8 cellular contexts compared by ENCODE assay signal in the genomic region with DNA sequence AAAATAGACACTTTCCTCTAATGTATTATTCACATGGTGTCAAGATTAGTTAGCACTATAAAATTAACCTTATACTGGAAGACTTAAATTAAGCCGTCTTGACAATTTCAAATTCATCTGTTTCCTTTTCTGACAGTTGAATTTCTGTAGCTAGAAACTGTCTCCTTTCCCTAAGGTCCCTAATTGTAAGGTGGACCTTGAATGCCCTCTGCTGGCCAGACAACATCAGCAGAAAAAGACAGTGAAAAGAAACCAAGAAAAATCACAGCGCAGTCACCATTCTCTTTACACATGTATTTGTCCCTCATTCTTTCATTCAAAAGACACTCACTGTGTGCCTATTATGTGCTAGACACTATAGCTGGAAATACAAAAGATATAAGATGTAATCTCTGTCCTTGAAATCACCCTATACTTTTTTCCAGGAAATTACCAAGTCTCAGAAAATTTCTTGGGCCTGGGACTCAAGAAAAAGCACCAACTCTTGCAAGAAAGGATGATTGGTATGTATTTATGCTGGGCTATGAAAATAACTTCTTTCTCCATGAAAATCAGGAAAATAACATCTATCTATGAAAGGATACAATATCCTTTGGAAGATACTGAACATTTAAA. TPM values are rescaled to one million over a fixed set of nuclear protein-coding genes. Genes with fewer than 3 reads are reported as not detected.
DNase-seq lines count a peak whose midpoint lies in the region; ATAC-seq and TF ChIP-seq lines count a peak whose summit lies in the region.

No MANE protein-coding gene starts in this region.

- peak overlapping the region; percentile 41 for H3K4me2 ChIP-seq in osteoblast (ENCODE audit: insufficient read depth, low read length)

- peaks cover 0 to 2% of the 10 kb centered on the region in 2 donors for H3K27me3 Mint-ChIP-seq in natural killer cell (ENCODE audit: low read depth in 2 of 2)
- H3K27me3 Mint-ChIP-seq in natural killer cell treated with Interleukin-12 subunit alpha and Interleukin-12 subunit beta and Interleukin-15 and Interleukin-18, amount 100 ng/mL, for 72 hours, result peaks cover 0 to 1% of the 10 kb centered on the region in 2 donors

- POLR2A ChIA-PET in HEK293T (lab: Yijun Ruan, JAX), result no interaction called here

- no peaks in the 10 kb centered on the region for H3K27me3 ChIP-seq in osteoblast (ENCODE audit: insufficient read depth, low read length)

- no peaks in the 10 kb centered on the region for H4K20me1 ChIP-seq in osteoblast (ENCODE audit: insufficient read depth, low read length)

- no peaks in the 10 kb centered on the region for H3K9me3 ChIP-seq in osteoblast (ENCODE audit: low read depth, low read length)

- H3K79me2 ChIP-seq in osteoblast (ENCODE audit: insufficient read depth, low read length), result no peaks in the 10 kb centered on the region

- H3K36me3 ChIP-seq in osteoblast (ENCODE audit: insufficient read depth, low read length), result no peaks in the 10 kb centered on the region

- TF ChIP-seq CTCF in natural killer cell (IDR thresholded peaks at IDR 0.05) (peak; percentile 46), fibroblast of mammary gland (conservative IDR thresholded peaks at IDR 0.05; ENCODE audit: control insufficient read depth, insufficient read depth, low read depth, low read length) (peak; percentile 85), osteoblast (IDR thresholded peaks at IDR 0.05; ENCODE audit: extremely low read depth, low read depth, low read length) (peak; percentile 85)

- no peaks in the 10 kb centered on the region for H3K9me3 Mint-ChIP-seq in natural killer cell
- H3K9me3 Mint-ChIP-seq in natural killer cell treated with Interleukin-12 subunit alpha and Interleukin-12 subunit beta and Interleukin-15 and Interleukin-18, amount 100 ng/mL, for 72 hours, result no peaks in the 10 kb centered on the region

- no peaks in the 10 kb centered on the region for H3K36me3 Mint-ChIP-seq in natural killer cell
- no peaks in the 10 kb centered on the region for H3K36me3 Mint-ChIP-seq in natural killer cell treated with Interleukin-12 subunit alpha and Interleukin-12 subunit beta and Interleukin-15 and Interleukin-18, amount 100 ng/mL, for 72 hours

- ATAC-seq in natural killer cell, result peak in 1 of 3 donors; percentile 60
- no peak for ATAC-seq in natural killer cell treated with Interleukin-12 subunit alpha and Interleukin-12 subunit beta and Interleukin-15 and Interleukin-18, amount 100 ng/mL, for 72 hours

- H3K4me3 ChIP-seq in fibroblast of mammary gland (ENCODE audit: control insufficient read depth, low read depth, low read length) (no peak overlapping the region), osteoblast (ENCODE audit: insufficient read depth, low read length) (no peak overlapping the region)

- CTCF ChIA-PET in HEK293T (lab: Yijun Ruan, JAX), result interaction anchor here (0.6 to 1.2 kb wide), 7 partner anchors 9 to 1271 kb away, joined by 3 to 4 read pairs (median 3); no protein-coding TSS in a partner anchor

- no peak overlapping the region for H3K27ac ChIP-seq in osteoblast (ENCODE audit: low read depth, low read length)

- DNase-seq in natural killer cell, result no peak
- no peak for DNase-seq in natural killer cell treated with Interleukin-12 subunit alpha and Interleukin-12 subunit beta and Interleukin-15 and Interleukin-18, amount 100 ng/mL, for 72 hours (ENCODE audit: low spot score)
- DNase-seq in HEK293T (ENCODE audit: extremely low spot score), result peak; percentile 61
- DNase-seq in NCI-H187 (lab: John Stamatoyannopoulos, UW), result peak; percentile 8 to 13
- DNase-seq in activated CD4-positive, alpha-beta T cell treated with anti-CD3 and anti-CD28 coated beads, Interleukin-2, amount 50 U/mL, for 1 hour, result peak; percentile 23
- DNase-seq in fibroblast of mammary gland (ENCODE audit: low read depth), result peak; percentile 38
- peak; percentile 86 for DNase-seq in osteoblast (ENCODE audit: insufficient read length, low spot score, missing footprints)
- DNase-seq in NCI-H128 (lab: John Stamatoyannopoulos, UW; ENCODE audit: unreplicated experiment), result no peak

- no peak overlapping the region for H3K4me3 Mint-ChIP-seq in natural killer cell
- H3K4me3 Mint-ChIP-seq in natural killer cell treated with Interleukin-12 subunit alpha and Interleukin-12 subunit beta and Interleukin-15 and Interleukin-18, amount 100 ng/mL, for 72 hours, result no peak overlapping the region

- H2AFZ ChIP-seq in osteoblast (ENCODE audit: low read length), result peak overlapping the region; percentile 39

- H3K4me1 Mint-ChIP-seq in natural killer cell, result peaks cover 0 to 11% of the 10 kb centered on the region in 2 donors
- peaks cover 0 to 3% of the 10 kb centered on the region in 2 donors for H3K4me1 Mint-ChIP-seq in natural killer cell treated with Interleukin-12 subunit alpha and Interleukin-12 subunit beta and Interleukin-15 and Interleukin-18, amount 100 ng/mL, for 72 hours (ENCODE audit: low read depth in 2 of 2)

- no peak overlapping the region for H3K27ac Mint-ChIP-seq in natural killer cell
- no peak overlapping the region for H3K27ac Mint-ChIP-seq in natural killer cell treated with Interleukin-12 subunit alpha and Interleukin-12 subunit beta and Interleukin-15 and Interleukin-18, amount 100 ng/mL, for 72 hours

- peaks cover 3% of the 10 kb centered on the region for H3K4me1 ChIP-seq in osteoblast (ENCODE audit: insufficient read depth, low read length)

- intact Hi-C loops in natural killer cell (cut with micrococcal nuclease), result loop anchor here (5.0 kb wide), 1 partner anchor 872 kb away; no protein-coding TSS in a partner anchor

TF ChIP-seq in HEK293T, 16 proteins besides CTCF, POLR2A, EP300 and RAD21:
- TF ChIP-seq, protein P1, sequence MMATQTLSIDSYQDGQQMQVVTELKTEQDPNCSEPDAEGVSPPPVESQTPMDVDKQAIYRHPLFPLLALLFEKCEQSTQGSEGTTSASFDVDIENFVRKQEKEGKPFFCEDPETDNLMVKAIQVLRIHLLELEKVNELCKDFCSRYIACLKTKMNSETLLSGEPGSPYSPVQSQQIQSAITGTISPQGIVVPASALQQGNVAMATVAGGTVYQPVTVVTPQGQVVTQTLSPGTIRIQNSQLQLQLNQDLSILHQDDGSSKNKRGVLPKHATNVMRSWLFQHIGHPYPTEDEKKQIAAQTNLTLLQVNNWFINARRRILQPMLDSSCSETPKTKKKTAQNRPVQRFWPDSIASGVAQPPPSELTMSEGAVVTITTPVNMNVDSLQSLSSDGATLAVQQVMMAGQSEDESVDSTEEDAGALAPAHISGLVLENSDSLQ (IDR thresholded peaks at IDR 0.05), result no peak
- TF ChIP-seq ELF4 (IDR thresholded peaks at IDR 0.05), result no peak
- TF ChIP-seq ZNF384 (IDR thresholded peaks at IDR 0.05), result no peak
- TF ChIP-seq CTBP1 (IDR thresholded peaks at IDR 0.05; ENCODE audit: borderline replicate concordance), result no peak

RNA-seq across cellular contexts. Expression of a gene that starts 32.7 kb away (rescaled TPM):
- total RNA-seq in natural killer cell (not detected), osteoblast (not detected in 2 replicates)
- total RNA-seq in natural killer cell treated with Interleukin-12 subunit alpha and Interleukin-12 subunit beta and Interleukin-15 and Interleukin-18, amount 100 ng/mL, for 72 hours, result not detected

RNA-seq across cellular contexts. Expression of a gene that starts 41.0 kb away (rescaled TPM):
- not detected for total RNA-seq in natural killer cell
- not detected for total RNA-seq in natural killer cell treated with Interleukin-12 subunit alpha and Interleukin-12 subunit beta and Interleukin-15 and Interleukin-18, amount 100 ng/mL, for 72 hours
- not detected in 2 replicates for total RNA-seq in osteoblast

Comparison
In these comparisons a context has a peak if more than half of its experiments do, and no peak if none do; other contexts are left out.
1. DNase-seq: peak in HEK293T (single experiment), NCI-H187 (2 of 2), activated CD4-positive, alpha-beta T cell treated with anti-CD3 and anti-CD28 coated beads, Interleukin-2, amount 50 U/mL, for 1 hour (single experiment), fibroblast of mammary gland (single experiment) and osteoblast (single experiment); none in natural killer cell (single experiment), natural killer cell treated with Interleukin-12 subunit alpha and Interleukin-12 subunit beta and Interleukin-15 and Interleukin-18, amount 100 ng/mL, for 72 hours (single experiment) and NCI-H128 (single experiment).
2. Peak in every context shown above with its lines, with median percentiles within 50 percentile points of each other: CTCF ChIP-seq.